20 cellular contexts compared by ENCODE assay signal in the genomic region with DNA sequence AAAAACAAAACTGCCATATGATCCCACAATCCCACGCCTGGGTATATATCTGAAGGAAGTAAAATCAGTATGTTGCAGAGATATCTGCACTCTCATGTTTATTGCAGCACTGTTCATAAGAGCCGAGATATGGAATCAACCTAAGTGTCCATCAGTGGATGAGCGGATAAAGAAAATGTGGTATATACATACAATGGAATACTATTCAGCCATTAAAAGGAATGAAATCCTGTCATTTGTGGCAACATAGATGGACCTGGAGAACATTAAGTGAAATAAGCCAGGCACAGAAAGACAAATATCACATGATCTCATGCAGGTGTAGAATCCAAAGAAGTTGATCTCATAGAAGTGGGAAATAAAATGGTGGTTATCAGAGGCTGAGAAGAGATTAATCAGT. TPM values are rescaled to one million over a fixed set of nuclear protein-coding genes. Genes with fewer than 3 reads are reported as not detected.
A peak's percentile ranks its signal among the peaks of the same experiment; 100 is the strongest.
DNase-seq lines count a peak whose midpoint lies in the region; ATAC-seq, FAIRE-seq and TF ChIP-seq lines count a peak whose summit lies in the region.
"Had no signal": no experiment of that assay in that cellular context is flagged by ENCODE, and none has a peak within 500 bp of the region (broad histone marks: within the 10 kb centered on the region; RNA-seq: fewer than 3 reads in every experiment).

No MANE protein-coding gene starts in this region.

- H2AFZ ChIP-seq in PC-3 (ENCODE audit: low read length), result no peak overlapping the region

- CTCF ChIA-PET in A549 (lab: Yijun Ruan, JAX) (no interaction called here), PC-3 (lab: Charles Lee) (no interaction called here)

- peaks cover 31% of the 10 kb centered on the region for H3K4me1 Mint-ChIP-seq in dendritic cell treated with granulocyte-macrophage colony-stimulating factor and Interleukin-4, amounts not matched to agents 40 ng/mL and 50 ng/mL, for 4 days (ENCODE audit: low read depth)
- peaks cover 7% of the 10 kb centered on the region in 2 donors for H3K4me1 Mint-ChIP-seq in natural killer cell treated with Interleukin-12 subunit alpha and Interleukin-12 subunit beta and Interleukin-15 and Interleukin-18, amount 100 ng/mL, for 72 hours (ENCODE audit: low read depth in 2 of 2)

- 0 out of 3 replicates have a peak, but pooled peaks cover 5% of the 10 kb centered on the region for H3K9me3 ChIP-seq in A549
- no peaks in the 10 kb centered on the region for H3K9me3 ChIP-seq in PC-3 (ENCODE audit: low read length)

- ATAC-seq in A549, result no peak
- ATAC-seq in PC-3, result no peak
- ATAC-seq in natural killer cell treated with Interleukin-12 subunit alpha and Interleukin-12 subunit beta and Interleukin-15 and Interleukin-18, amount 100 ng/mL, for 72 hours, result no peak
- ATAC-seq: HepG2 had no signal

- no peaks in the 10 kb centered on the region for H3K27me3 ChIP-seq in PC-3 (ENCODE audit: low read length)
- no peaks in the 10 kb centered on the region for H3K27me3 ChIP-seq in dorsolateral prefrontal cortex

- H3K4me3 ChIP-seq in A549 (no peak overlapping the region), PC-3 (ENCODE audit: low read length) (no peak overlapping the region), dorsolateral prefrontal cortex (no peak overlapping the region)
- H3K4me3 ChIP-seq: SK-N-MC had no signal

- no peak for FAIRE-seq in A549 (lab: Jason Lieb, UNC)
- FAIRE-seq: D721Med, GM12891, H1, HepG2, RCC 7860 had no signal

- POLR2A ChIA-PET in A549 (lab: Yijun Ruan, JAX) (no interaction called here), PC-3 (lab: Charles Lee; ENCODE audit: unreplicated experiment) (no interaction called here)

- TF ChIP-seq CTCF in A549 (IDR thresholded peaks at IDR 0.05) (no peak), PC-3 (conservative IDR thresholded peaks at IDR 0.05; ENCODE audit: low read depth, low read length) (no peak), dorsolateral prefrontal cortex (IDR thresholded peaks at IDR 0.05 in 54 of 56, conservative IDR thresholded peaks at IDR 0.05 in 2 of 56; ENCODE audit: low read depth in 1 of 56, partially characterized antibody in 56 of 56) (no peak)

- no peak for TF ChIP-seq EP300 in A549 (IDR thresholded peaks at IDR 0.05)

- H3K36me3 ChIP-seq in PC-3 (ENCODE audit: low read depth, low read length), result no peaks in the 10 kb centered on the region

- no peaks in the 10 kb centered on the region for H3K9me2 ChIP-seq in PC-3 (replicated peaks; ENCODE audit: low read length)

- no peak for TF ChIP-seq RAD21 in A549 (conservative IDR thresholded peaks at IDR 0.05 in 1 of 2, IDR thresholded peaks at IDR 0.05 in 1 of 2)

- H3K79me2 ChIP-seq in PC-3 (ENCODE audit: low read length), result peaks cover 44% of the 10 kb centered on the region

- no peak for TF ChIP-seq POLR2A in A549 (IDR thresholded peaks at IDR 0.05; ENCODE audit: low read length)

- H3K4me2 ChIP-seq in A549 (peak overlapping the region; percentile 68), PC-3 (ENCODE audit: low read length) (peak overlapping the region; percentile 44)

- no peak for DNase-seq in A549 (ENCODE audit: low read depth in 1 of 2, low spot score in 1 of 2)
- DNase-seq in PC-3, result no peak
- DNase-seq in natural killer cell treated with Interleukin-12 subunit alpha and Interleukin-12 subunit beta and Interleukin-15 and Interleukin-18, amount 100 ng/mL, for 72 hours (ENCODE audit: low spot score), result no peak
- DNase-seq in dorsolateral prefrontal cortex, result no peak
- DNase-seq in effector CD4-positive, alpha-beta T cell, result no peak
- DNase-seq in NOMO-1 (lab: John Stamatoyannopoulos, UW; ENCODE audit: unreplicated experiment in 2 of 2), result no peak
- no peak for DNase-seq in NCI-H446 (lab: John Stamatoyannopoulos, UW)
- DNase-seq: HFFc6, KG1, NCI-H1694 treated with DMSO at 0.1 percent for 48 hours, NCI-H2227 treated with DMSO at 0.1 percent for 48 hours, NCI-H524, Right ventricle myocardium superior had no signal

- H3K36me3 Mint-ChIP-seq in dendritic cell treated with granulocyte-macrophage colony-stimulating factor and Interleukin-4, amounts not matched to agents 40 ng/mL and 50 ng/mL, for 4 days (ENCODE audit: low read depth), result no peaks in the 10 kb centered on the region
- H3K36me3 Mint-ChIP-seq in natural killer cell treated with Interleukin-12 subunit alpha and Interleukin-12 subunit beta and Interleukin-15 and Interleukin-18, amount 100 ng/mL, for 72 hours, result peaks cover 4% of the 10 kb centered on the region

- no peaks in the 10 kb centered on the region for H3F3A ChIP-seq in PC-3 (ENCODE audit: low read length, unreplicated experiment)

- intact Hi-C loops in PC-3 (cut with micrococcal nuclease) (loop anchor here (2.0 kb wide), 2 partner anchors 20 to 112 kb away; partner anchors contain the start of gene KIAA0408), dorsolateral prefrontal cortex (cut with DNase I) (no loop called here)
- intact Hi-C loops in dendritic cell treated with granulocyte-macrophage colony-stimulating factor and Interleukin-4, amounts not matched to agents 40 ng/mL and 50 ng/mL, for 4 days (cut with micrococcal nuclease), result loop anchor here (10.0 kb wide), 1 partner anchor 1362 kb away; the partner anchor contains the start of gene TRMT11

- BruUV-seq in PC-3 (replicated peaks; lab: Mats Ljungman, UMichigan), result no TSS peak

- peak overlapping the region; percentile 66 for H3K27ac Mint-ChIP-seq in dendritic cell treated with granulocyte-macrophage colony-stimulating factor and Interleukin-4, amounts not matched to agents 40 ng/mL and 50 ng/mL, for 4 days
- H3K27ac Mint-ChIP-seq in natural killer cell treated with Interleukin-12 subunit alpha and Interleukin-12 subunit beta and Interleukin-15 and Interleukin-18, amount 100 ng/mL, for 72 hours, result peak overlapping the region; percentile 46 to 83
- H3K27ac Mint-ChIP-seq: HFFc6 had no signal

- peaks cover 15% of the 10 kb centered on the region for H3K9me3 Mint-ChIP-seq in dendritic cell treated with granulocyte-macrophage colony-stimulating factor and Interleukin-4, amounts not matched to agents 40 ng/mL and 50 ng/mL, for 4 days
- H3K9me3 Mint-ChIP-seq in natural killer cell treated with Interleukin-12 subunit alpha and Interleukin-12 subunit beta and Interleukin-15 and Interleukin-18, amount 100 ng/mL, for 72 hours, result peaks cover 4% of the 10 kb centered on the region
- H3K9me3 Mint-ChIP-seq: HFFc6 had no signal

- H3K27ac ChIP-seq in A549 (no peak overlapping the region), PC-3 (ENCODE audit: low read length) (peak overlapping the region; percentile 25), dorsolateral prefrontal cortex (no peak overlapping the region)
- H3K27ac ChIP-seq: SK-N-MC had no signal

- no peaks in the 10 kb centered on the region for H3K27me3 Mint-ChIP-seq in dendritic cell treated with granulocyte-macrophage colony-stimulating factor and Interleukin-4, amounts not matched to agents 40 ng/mL and 50 ng/mL, for 4 days
- H3K27me3 Mint-ChIP-seq in natural killer cell treated with Interleukin-12 subunit alpha and Interleukin-12 subunit beta and Interleukin-15 and Interleukin-18, amount 100 ng/mL, for 72 hours, result no peaks in the 10 kb centered on the region

- H3K4me1 ChIP-seq in A549 (peaks cover 35% of the 10 kb centered on the region), PC-3 (ENCODE audit: insufficient read depth, low read length) (peaks cover 37% of the 10 kb centered on the region)

- no peak overlapping the region for H3K4me3 Mint-ChIP-seq in dendritic cell treated with granulocyte-macrophage colony-stimulating factor and Interleukin-4, amounts not matched to agents 40 ng/mL and 50 ng/mL, for 4 days
- H3K4me3 Mint-ChIP-seq in natural killer cell treated with Interleukin-12 subunit alpha and Interleukin-12 subunit beta and Interleukin-15 and Interleukin-18, amount 100 ng/mL, for 72 hours, result peak overlapping the region; percentile 22
- H3K4me3 Mint-ChIP-seq: HFFc6 had no signal

- WGBS in A549 (ENCODE audit: missing lambda C conversion rate), result 88% methylated on average over 3 of the region's 3 CpGs

- H3K9ac ChIP-seq in PC-3 (ENCODE audit: low read length), result no peak overlapping the region

- no peaks in the 10 kb centered on the region for H4K20me1 ChIP-seq in PC-3 (ENCODE audit: low read length)

TF ChIP-seq in A549, 52 proteins besides CTCF, POLR2A, EP300 and RAD21 (continues in another document):
- TF ChIP-seq HOXB13 (CRISPR knock-in tag; IDR thresholded peaks at IDR 0.05; ENCODE audit: low read depth) (no peak), FOSB (CRISPR knock-in tag; IDR thresholded peaks at IDR 0.05) (no peak), ZFP36 (IDR thresholded peaks at IDR 0.05; ENCODE audit: borderline replicate concordance, partially characterized antibody) (no peak), FOSL2 (IDR thresholded peaks at IDR 0.05) (no peak), FOSL2 (CRISPR knock-in tag; IDR thresholded peaks at IDR 0.05) (no peak), NR3C1 (IDR thresholded peaks at IDR 0.05) (no peak), CHD4 (IDR thresholded peaks at IDR 0.05; ENCODE audit: borderline replicate concordance) (no peak), ZSCAN20 (CRISPR knock-in tag; IDR thresholded peaks at IDR 0.05) (no peak)
- TF ChIP-seq, protein P1, sequence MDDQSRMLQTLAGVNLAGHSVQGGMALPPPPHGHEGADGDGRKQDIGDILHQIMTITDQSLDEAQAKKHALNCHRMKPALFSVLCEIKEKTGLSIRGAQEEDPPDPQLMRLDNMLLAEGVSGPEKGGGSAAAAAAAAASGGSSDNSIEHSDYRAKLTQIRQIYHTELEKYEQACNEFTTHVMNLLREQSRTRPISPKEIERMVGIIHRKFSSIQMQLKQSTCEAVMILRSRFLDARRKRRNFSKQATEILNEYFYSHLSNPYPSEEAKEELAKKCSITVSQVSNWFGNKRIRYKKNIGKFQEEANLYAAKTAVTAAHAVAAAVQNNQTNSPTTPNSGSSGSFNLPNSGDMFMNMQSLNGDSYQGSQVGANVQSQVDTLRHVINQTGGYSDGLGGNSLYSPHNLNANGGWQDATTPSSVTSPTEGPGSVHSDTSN (IDR thresholded peaks at IDR 0.05), result no peak
- TF ChIP-seq, protein P2, sequence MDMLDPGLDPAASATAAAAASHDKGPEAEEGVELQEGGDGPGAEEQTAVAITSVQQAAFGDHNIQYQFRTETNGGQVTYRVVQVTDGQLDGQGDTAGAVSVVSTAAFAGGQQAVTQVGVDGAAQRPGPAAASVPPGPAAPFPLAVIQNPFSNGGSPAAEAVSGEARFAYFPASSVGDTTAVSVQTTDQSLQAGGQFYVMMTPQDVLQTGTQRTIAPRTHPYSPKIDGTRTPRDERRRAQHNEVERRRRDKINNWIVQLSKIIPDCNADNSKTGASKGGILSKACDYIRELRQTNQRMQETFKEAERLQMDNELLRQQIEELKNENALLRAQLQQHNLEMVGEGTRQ (IDR thresholded peaks at IDR 0.05), result no peak

RNA-seq across cellular contexts. Expression of gene ECHDC1, which starts 3.1 kb away (rescaled TPM):
- polyA plus RNA-seq in A549 (2011; rRNA removed) (37.8 and 53.4 TPM in 2 replicates), A549 (2017; fragmentation: RNase III; extraction: RNeasy Plus Mini Kit Qiagen cat#74134 plus additional on column Dnase treatment) (57.6 to 71.9 TPM (median 64.3 TPM) in 3 replicates)
- polyA plus RNA-seq in A549 (2012; cell fraction: cytosol; rRNA removed), result 15.2 and 15.3 TPM in 2 replicates
- 3.7 and 5.3 TPM in 2 replicates for polyA plus RNA-seq in A549 (2012; cell fraction: nucleus; rRNA removed)
- 11.4 and 16.0 TPM in 2 replicates for polyA minus RNA-seq in A549 (2011; rRNA and poly(A)+ RNA removed)
- total RNA-seq in PC-3 (2014; rRNA removed) (24.2 and 34.5 TPM in 2 replicates), dorsolateral prefrontal cortex (10 to 100 TPM; 24.3 to 53.0 (median 39.9) TPM)
- total RNA-seq in natural killer cell treated with Interleukin-12 subunit alpha and Interleukin-12 subunit beta and Interleukin-15 and Interleukin-18, amount 100 ng/mL, for 72 hours, result 10 to 100 TPM; 52.2 to 60.6 TPM

Comparison
In these comparisons a context has a peak if more than half of its experiments do, and no peak if none do; other contexts are left out.
1. intact Hi-C loops: an anchor here in PC-3 (2.0 kb wide) and dendritic cell treated with granulocyte-macrophage colony-stimulating factor and Interleukin-4, amounts not matched to agents 40 ng/mL and 50 ng/mL, for 4 days (10.0 kb wide); none called in dorsolateral prefrontal cortex.